Comparison of ENCODE assay signal across 18 cellular contexts in the genomic region with DNA sequence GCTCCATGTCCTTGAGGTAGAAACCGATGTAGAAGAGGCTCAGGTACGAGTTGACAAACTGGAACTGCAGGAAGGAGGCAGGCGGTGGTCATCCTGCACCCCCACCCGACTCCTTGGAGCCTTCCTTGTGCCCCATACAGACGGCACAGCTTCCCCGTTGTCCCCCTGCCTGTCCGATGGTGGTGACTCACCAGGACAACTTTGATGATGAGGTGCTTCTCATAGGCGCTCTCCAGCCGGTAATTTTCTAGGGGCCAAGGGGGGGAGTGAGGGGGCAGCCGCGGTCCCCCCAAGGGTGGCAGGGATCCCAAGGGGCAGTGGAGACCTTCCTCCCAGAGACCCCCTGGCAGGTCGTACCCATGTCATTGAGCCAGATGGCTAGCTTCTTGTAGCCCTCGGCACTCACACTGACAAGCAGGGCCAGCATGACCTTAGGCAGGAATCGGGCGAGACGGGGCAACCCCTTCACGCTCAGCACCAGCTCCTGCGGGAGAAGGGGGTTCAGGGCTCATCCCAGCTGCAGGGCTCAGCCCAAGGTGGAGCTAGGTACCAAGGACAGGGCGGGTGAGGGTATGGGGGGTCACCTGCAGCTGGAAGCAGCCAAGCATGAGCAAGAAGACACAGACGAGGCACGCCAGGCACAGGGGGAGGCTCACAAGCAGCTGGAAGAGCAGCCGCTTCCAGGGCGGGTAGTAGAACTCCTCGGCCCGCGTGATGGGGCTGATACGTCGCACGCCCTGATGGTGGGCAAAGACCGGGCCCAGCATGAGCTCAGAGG. TPM values are rescaled to one million over a fixed set of nuclear protein-coding genes. Genes with fewer than 3 reads are reported as not detected.
DNase-seq lines count a peak whose midpoint lies in the region; ATAC-seq and TF ChIP-seq lines count a peak whose summit lies in the region.
"Had no signal": no experiment of that assay in that cellular context is flagged by ENCODE, and none has a peak within 500 bp of the region (broad histone marks: within the 10 kb centered on the region; RNA-seq: fewer than 3 reads in every experiment).

No MANE protein-coding gene starts in this region.

- H3K4me1 Mint-ChIP-seq in stimulated activated naive CD8-positive, alpha-beta T cell treated with anti-CD3 and anti-CD28 coated beads, Interleukin-15, amount 100 ng/mL, for 72 hours: peaks cover 58% of the 10 kb centered on the region
- H3K4me1 Mint-ChIP-seq in activated CD8-positive, alpha-beta T cell treated with anti-CD3 and anti-CD28 coated beads for 36 hours (ENCODE audit: low read depth): peaks cover 20% of the 10 kb centered on the region
- peaks cover 16% of the 10 kb centered on the region for H3K4me1 Mint-ChIP-seq in memory B cell

- WGBS in GM23248 (ENCODE audit: low coverage in 1 of 2, low lambda C conversion rate in 2 of 2, missing lambda C conversion rate in 2 of 2), 2 experiments: 84 to 86% methylated on average over 27 to 30 of the region's 30 CpGs

- no peak overlapping the region for H3K4me3 ChIP-seq in GM23248
- H3K4me3 ChIP-seq: ovary had no signal

- no peak for TF ChIP-seq CTCF in activated CD8-positive, alpha-beta T cell treated with anti-CD3 and anti-CD28 coated beads for 36 hours (IDR thresholded peaks at IDR 0.05)

- H4K20me1 ChIP-seq in GM23248 (ENCODE audit: insufficient read depth): no peaks in the 10 kb centered on the region

- no peak overlapping the region for H3K9ac ChIP-seq in GM23248

- no peaks in the 10 kb centered on the region for H3K36me3 Mint-ChIP-seq in activated CD8-positive, alpha-beta T cell treated with anti-CD3 and anti-CD28 coated beads for 36 hours (ENCODE audit: low read depth)
- no peaks in the 10 kb centered on the region for H3K36me3 Mint-ChIP-seq in memory B cell

- peak overlapping the region in 1 of 2 donors; percentile 63 for H3K27ac Mint-ChIP-seq in stimulated activated naive CD8-positive, alpha-beta T cell treated with anti-CD3 and anti-CD28 coated beads, Interleukin-15, amount 100 ng/mL, for 72 hours
- H3K27ac Mint-ChIP-seq in activated CD8-positive, alpha-beta T cell treated with anti-CD3 and anti-CD28 coated beads for 36 hours: no peak overlapping the region
- no peak overlapping the region for H3K27ac Mint-ChIP-seq in memory B cell

- no peaks in the 10 kb centered on the region for H3K9me3 ChIP-seq in GM23248 (ENCODE audit: low read depth)
- H3K9me3 ChIP-seq: ovary had no signal

- H3F3A ChIP-seq in GM23248 (ENCODE audit: insufficient read depth): 0 out of 2 replicates have a peak, but pooled peaks cover 13% of the 10 kb centered on the region

- no peak overlapping the region for H2AFZ ChIP-seq in GM23248

- CTCF ChIA-PET in activated CD8-positive, alpha-beta T cell treated with anti-CD3 and anti-CD28 coated beads for 36 hours (lab: Charles Lee): interaction anchor here (1.7 kb wide), 1 partner anchor 56 kb away, joined by 5 read pairs; no protein-coding TSS in a partner anchor

- no peak for DNase-seq in stimulated activated naive CD8-positive, alpha-beta T cell treated with anti-CD3 and anti-CD28 coated beads, Interleukin-15, amount 100 ng/mL, for 72 hours
- no peak for DNase-seq in stimulated activated naive CD8-positive, alpha-beta T cell treated with anti-CD3 and anti-CD28 coated beads, Interleukin-15, Interleukin-2, amounts not matched to agents 100 U/mL and 50 U/mL, for 24 hours
- DNase-seq in activated CD8-positive, alpha-beta T cell treated with anti-CD3 and anti-CD28 coated beads for 36 hours: no peak
- DNase-seq in memory B cell (ENCODE audit: low spot score in 2 of 2): no peak
- DNase-seq in GM23248: no peak
- DNase-seq in NCI-H510A (lab: John Stamatoyannopoulos, UW): no peak
- no peak for DNase-seq in stimulated activated CD4-positive, alpha-beta T cell treated with anti-CD3 and anti-CD28 coated beads, Interleukin-4, amount 100 ng/mL, for 1 hour
- DNase-seq: activated CD4-positive, alpha-beta T cell treated with anti-CD3 and anti-CD28 coated beads, Interleukin-2, amount 50 U/mL, for 48 hours; anterior cingulate cortex; DMS 273 treated with DMSO at 0.1 percent for 48 hours; KBM-7; NCI-H2107; NCI-H526 treated with DMSO at 0.1 percent for 48 hours; ovary; PC-3; stimulated activated CD4-positive, alpha-beta T cell treated with anti-CD3 and anti-CD28 coated beads, Interleukin-1b, Interleukin-23, amount 100 ng/mL, for 48 hours had no signal

- H3K9me2 ChIP-seq in GM23248 (ENCODE audit: insufficient read depth): no peaks in the 10 kb centered on the region

- no peaks in the 10 kb centered on the region for H3K27me3 ChIP-seq in GM23248 (replicated peaks; ENCODE audit: insufficient read depth)
- H3K27me3 ChIP-seq: ovary had no signal

- H3K9me3 Mint-ChIP-seq in stimulated activated naive CD8-positive, alpha-beta T cell treated with anti-CD3 and anti-CD28 coated beads, Interleukin-15, amount 100 ng/mL, for 72 hours: no peaks in the 10 kb centered on the region
- no peaks in the 10 kb centered on the region for H3K9me3 Mint-ChIP-seq in activated CD8-positive, alpha-beta T cell treated with anti-CD3 and anti-CD28 coated beads for 36 hours
- no peaks in the 10 kb centered on the region for H3K9me3 Mint-ChIP-seq in memory B cell

- peaks cover 13% of the 10 kb centered on the region for H3K27me3 Mint-ChIP-seq in stimulated activated naive CD8-positive, alpha-beta T cell treated with anti-CD3 and anti-CD28 coated beads, Interleukin-15, amount 100 ng/mL, for 72 hours
- no peaks in the 10 kb centered on the region for H3K27me3 Mint-ChIP-seq in activated CD8-positive, alpha-beta T cell treated with anti-CD3 and anti-CD28 coated beads for 36 hours
- peaks cover 11% of the 10 kb centered on the region for H3K27me3 Mint-ChIP-seq in memory B cell

- no peak for ATAC-seq in stimulated activated naive CD8-positive, alpha-beta T cell treated with anti-CD3 and anti-CD28 coated beads, Interleukin-15, amount 100 ng/mL, for 72 hours
- ATAC-seq in stimulated activated naive CD8-positive, alpha-beta T cell treated with anti-CD3 and anti-CD28 coated beads, Interleukin-15, Interleukin-2, amounts not matched to agents 100 U/mL and 50 U/mL, for 24 hours: no peak
- ATAC-seq in activated CD8-positive, alpha-beta T cell treated with anti-CD3 and anti-CD28 coated beads for 36 hours: no peak
- no peak for ATAC-seq in memory B cell (ENCODE audit: low read depth)
- no peak for ATAC-seq in GM21786 (IDR thresholded peaks at IDR 0.05; ENCODE audit: unreplicated experiment)
- ATAC-seq: left colon, PC-3 had no signal

- H3K79me2 ChIP-seq in GM23248 (ENCODE audit: insufficient read depth): no peaks in the 10 kb centered on the region

- no peak overlapping the region for H3K27ac ChIP-seq in GM23248
- H3K27ac ChIP-seq: ovary had no signal

- POLR2A ChIA-PET in activated CD8-positive, alpha-beta T cell treated with anti-CD3 and anti-CD28 coated beads for 36 hours (lab: Charles Lee): interaction anchor here (0.5 to 0.7 kb wide), 3 partner anchors 21 to 27 kb away, joined by 3 to 4 read pairs (median 3); partner anchors contain the start of genes ABHD8, DDA1 and MRPL34

- no peaks in the 10 kb centered on the region for H3K36me3 ChIP-seq in GM23248 (ENCODE audit: low read depth)
- H3K36me3 ChIP-seq: ovary had no signal

- H3K4me2 ChIP-seq in GM23248 (ENCODE audit: unreplicated experiment): no peak overlapping the region

- in situ Hi-C loops in GM23248 (cut with MboI): no loop called here

- peak overlapping the region; percentile 71 for H3K4me3 Mint-ChIP-seq in stimulated activated naive CD8-positive, alpha-beta T cell treated with anti-CD3 and anti-CD28 coated beads, Interleukin-15, amount 100 ng/mL, for 72 hours
- peak overlapping the region; percentile 45 for H3K4me3 Mint-ChIP-seq in activated CD8-positive, alpha-beta T cell treated with anti-CD3 and anti-CD28 coated beads for 36 hours
- H3K4me3 Mint-ChIP-seq in memory B cell: peak overlapping the region; percentile 55

- peaks cover under 1% of the 10 kb centered on the region; the same call in 1 of the 2 replicates for H3K4me1 ChIP-seq in GM23248 (ENCODE audit: insufficient read depth)

- intact Hi-C loops in activated CD8-positive, alpha-beta T cell treated with anti-CD3 and anti-CD28 coated beads for 36 hours (cut with micrococcal nuclease): no loop called here

RNA-seq across cellular contexts. Expression of gene ANO8, which starts 4.7 kb away (rescaled TPM):
- total RNA-seq in activated CD8-positive, alpha-beta T cell treated with anti-CD3 and anti-CD28 coated beads for 36 hours: 1 to 10 TPM; 5.4 TPM
- total RNA-seq in GM23248 (2014; rRNA removed; shearing (Covaris generic)): 2.8 and 4.0 TPM in 2 replicates
- polyA plus RNA-seq in GM23248 (2016; fragmentation: Nextera tagmentation; extraction: Ambion mirVana): 0.52 and 0.61 TPM in 2 replicates

RNA-seq across cellular contexts. Expression of gene GTPBP3, which starts 7.4 kb away (rescaled TPM):
- 10 to 100 TPM; 43.8 to 45.4 TPM for total RNA-seq in activated CD8-positive, alpha-beta T cell treated with anti-CD3 and anti-CD28 coated beads for 36 hours
- 11.4 and 14.8 TPM in 2 replicates for total RNA-seq in GM23248 (2014; rRNA removed; shearing (Covaris generic))
- polyA plus RNA-seq in GM23248 (2016; fragmentation: Nextera tagmentation; extraction: Ambion mirVana): 7.6 and 7.9 TPM in 2 replicates

RNA-seq across cellular contexts. Expression of gene DDA1, which starts 20.6 kb away (rescaled TPM):
- total RNA-seq in activated CD8-positive, alpha-beta T cell treated with anti-CD3 and anti-CD28 coated beads for 36 hours: 10 to 100 TPM; 25.4 to 33.2 TPM
- 10.9 and 40.8 TPM in 2 replicates for total RNA-seq in GM23248 (2014; rRNA removed; shearing (Covaris generic))
- polyA plus RNA-seq in GM23248 (2016; fragmentation: Nextera tagmentation; extraction: Ambion mirVana): 87.8 and 96.9 TPM in 2 replicates

RNA-seq across cellular contexts. Expression of gene MRPL34, which starts 24.3 kb away (rescaled TPM):
- 100 to 1,000 TPM; 101 to 107 TPM for total RNA-seq in activated CD8-positive, alpha-beta T cell treated with anti-CD3 and anti-CD28 coated beads for 36 hours
- 14.7 and 23.0 TPM in 2 replicates for total RNA-seq in GM23248 (2014; rRNA removed; shearing (Covaris generic))
- polyA plus RNA-seq in GM23248 (2016; fragmentation: Nextera tagmentation; extraction: Ambion mirVana): 74.5 and 78.8 TPM in 2 replicates

RNA-seq across cellular contexts. Expression of gene ABHD8, which starts 26.7 kb away (rescaled TPM):
- 1 to 10 TPM; 5.0 to 6.0 TPM for total RNA-seq in activated CD8-positive, alpha-beta T cell treated with anti-CD3 and anti-CD28 coated beads for 36 hours
- total RNA-seq in GM23248 (2014; rRNA removed; shearing (Covaris generic)): 10.9 and 19.1 TPM in 2 replicates
- polyA plus RNA-seq in GM23248 (2016; fragmentation: Nextera tagmentation; extraction: Ambion mirVana): 8.7 and 9.1 TPM in 2 replicates
